ENCODE assay signal across 19 cellular contexts in genomic region chr14:22285991-22286390, GRCh38.
DNase-seq lines count a peak whose midpoint lies in the region; ATAC-seq, FAIRE-seq and TF ChIP-seq lines count a peak whose summit lies in the region.
"Had no signal": no experiment of that assay in that cellular context is flagged by ENCODE, and none has a peak within 500 bp of the region (broad histone marks: within the 10 kb centered on the region; RNA-seq: fewer than 3 reads in every experiment).

No MANE protein-coding gene starts in this region.

- H2BK20ac ChIP-seq in H1 (ENCODE audit: low read length), result no peak overlapping the region

- H2BK120ac ChIP-seq in H1 (replicated peaks; ENCODE audit: low read depth, low read length), result no peak overlapping the region

- H2BK5ac ChIP-seq in H1 (ENCODE audit: low read depth, low read length), result no peak overlapping the region

- no peak overlapping the region for H4K5ac ChIP-seq in H1 (ENCODE audit: insufficient read length, low read depth, low read length)

- H3K9me3 ChIP-seq in H1 (ENCODE audit: insufficient read depth in 2 of 2, low read depth in 1 of 2, low read length in 1 of 2), result no peaks in the 10 kb centered on the region
- H3K9me3 ChIP-seq: BE2C, HAP-1 had no signal

- no peak overlapping the region for H3K27ac ChIP-seq in GM23338 (ENCODE audit: low read depth)
- no peak overlapping the region for H3K27ac ChIP-seq in H1 (ENCODE audit: low read depth, low read length)

- POLR2A ChIA-PET in H1 (lab: Charles Lee; ENCODE audit: partially characterized antibody), result interaction anchor here (1.4 kb wide), 1 partner anchor 13 kb away, joined by 3 read pairs; no protein-coding TSS in a partner anchor

- H3K9me2 ChIP-seq in GM23338 (ENCODE audit: insufficient read depth), result peaks cover 7% of the 10 kb centered on the region; the same call in 1 of the 2 replicates

- no peak overlapping the region for H4K91ac ChIP-seq in H1 (replicated peaks; ENCODE audit: insufficient read length, low read length)

- H3K56ac ChIP-seq in H1 (replicated peaks; ENCODE audit: insufficient read length, low read depth, low read length), result no peak overlapping the region

- H2BK12ac ChIP-seq in H1 (ENCODE audit: low read depth, low read length), result no peak overlapping the region; the same call in 1 of the 2 replicates

- no peak overlapping the region for H3K23ac ChIP-seq in H1 (ENCODE audit: insufficient read length)

- H3K36me3 Mint-ChIP-seq in GM23338 (ENCODE audit: low read depth), result no peaks in the 10 kb centered on the region
- H3K36me3 Mint-ChIP-seq: CD4-positive, CD25-positive, alpha-beta regulatory T cell; CD8-positive, alpha-beta memory T cell had no signal

- H3K9me3 Mint-ChIP-seq in GM23338, result no peaks in the 10 kb centered on the region
- H3K9me3 Mint-ChIP-seq: CD4-positive, CD25-positive, alpha-beta regulatory T cell; CD8-positive, alpha-beta memory T cell had no signal

- H3K18ac ChIP-seq in H1 (ENCODE audit: extremely low read depth, low read length), result no peak overlapping the region

- ATAC-seq in GM23338 (no peak), GM21526 (IDR thresholded peaks at IDR 0.05; ENCODE audit: low FRiP score, unreplicated experiment) (no peak)
- ATAC-seq: K562 had no signal

- CTCF ChIA-PET in H1 (lab: Charles Lee; ENCODE audit: partially characterized antibody), result interaction anchor here (1.2 kb wide), 1 partner anchor 9 kb away, joined by 3 read pairs; no protein-coding TSS in a partner anchor

- no peak overlapping the region for H3K4me3 ChIP-seq in GM23338
- no peak overlapping the region for H3K4me3 ChIP-seq in H1 (ENCODE audit: extremely low read depth in 1 of 4, insufficient read depth in 2 of 4, low read depth in 3 of 4, low read length in 4 of 4)
- H3K4me3 ChIP-seq: HAP-1, K562 had no signal

- no peak overlapping the region for H3K4me2 ChIP-seq in GM23338
- no peak overlapping the region for H3K4me2 ChIP-seq in H1 (ENCODE audit: insufficient read depth in 1 of 2, low read depth in 2 of 2, low read length in 2 of 2)

- peaks cover 2% of the 10 kb centered on the region; the same call in 1 of the 2 replicates for H3K23me2 ChIP-seq in H1 (ENCODE audit: low read depth, low read length)

- H3K4ac ChIP-seq in H1 (replicated peaks; ENCODE audit: insufficient read length, low read depth, low read length), result no peak overlapping the region

- H2BK15ac ChIP-seq in H1 (ENCODE audit: low read length), result no peak overlapping the region

- TF ChIP-seq POLR2A in H1 (IDR thresholded peaks at IDR 0.05; ENCODE audit: control extremely low read depth in 1 of 2, low read depth in 2 of 2, low read length in 2 of 2), result no peak

- 91% methylated on average over 3 of the region's 3 CpGs; no CpG with 5 or more reads in 1 of the 2 experiments for WGBS in H1 (ENCODE audit: extremely low coverage in 1 of 2, insufficient coverage in 1 of 2, insufficient read length in 1 of 2, insufficient replicate concordance in 2 of 2, low coverage in 1 of 2, low lambda C conversion rate in 2 of 2, missing lambda C conversion rate in 1 of 2), 2 experiments

- no peak for DNase-seq in GM23338 (ENCODE audit: low spot score)
- no peak for DNase-seq in H1 (ENCODE audit: low read depth in 1 of 2, low spot score in 2 of 2)
- DNase-seq in frontal cortex (ENCODE audit: low spot score in 2 of 2), result no peak
- DNase-seq in cortex of kidney (lab: John Stamatoyannopoulos, UW), result no peak
- DNase-seq: ACHN; BE2C; C1 segment of cervical spinal cord; CD4-positive, CD25-positive, alpha-beta regulatory T cell; CD8-positive, alpha-beta memory T cell; COR-L47; GDM1 had no signal

- H3K27me3 ChIP-seq in GM23338 (ENCODE audit: insufficient read depth) (no peaks in the 10 kb centered on the region), H1 (replicated peaks in 1 of 4; ENCODE audit: control insufficient read depth in 3 of 4, extremely low read depth in 1 of 4, insufficient read depth in 3 of 4, low read length in 3 of 4) (no peaks in the 10 kb centered on the region)

- no peak overlapping the region for H3K9ac ChIP-seq in H1 (replicated peaks in 1 of 4; ENCODE audit: extremely low read depth in 1 of 4, low read depth in 3 of 4, low read length in 3 of 4)

- H3K4me1 Mint-ChIP-seq in GM23338, result peaks cover 17% of the 10 kb centered on the region
- H3K4me1 Mint-ChIP-seq: CD8-positive, alpha-beta memory T cell had no signal

- no peak overlapping the region for H3K4me3 Mint-ChIP-seq in GM23338
- H3K4me3 Mint-ChIP-seq: CD4-positive, CD25-positive, alpha-beta regulatory T cell; CD8-positive, alpha-beta memory T cell had no signal

- H3F3A ChIP-seq in GM23338 (replicated peaks; ENCODE audit: low read depth), result no peaks in the 10 kb centered on the region

- no peak overlapping the region for H3K27ac Mint-ChIP-seq in GM23338
- H3K27ac Mint-ChIP-seq: CD4-positive, CD25-positive, alpha-beta regulatory T cell; CD8-positive, alpha-beta memory T cell had no signal

- TF ChIP-seq CTCF in GM23338 (conservative IDR thresholded peaks at IDR 0.05; ENCODE audit: low read depth in 2 of 2) (no peak), H1 (IDR thresholded peaks at IDR 0.05; ENCODE audit: control extremely low read depth in 1 of 3, insufficient read depth in 1 of 3, low read depth in 1 of 3, low read length in 3 of 3) (no peak)

- TF ChIP-seq EP300 in Ishikawa (IDR thresholded peaks at IDR 0.05; ENCODE audit: borderline replicate concordance), result no peak
- TF ChIP-seq EP300 in H1 (IDR thresholded peaks at IDR 0.05; ENCODE audit: borderline replicate concordance in 1 of 2, low read depth in 2 of 2, low read length in 2 of 2), result no peak

- no peaks in the 10 kb centered on the region for H3K36me3 ChIP-seq in GM23338 (ENCODE audit: insufficient read depth)
- no peaks in the 10 kb centered on the region for H3K36me3 ChIP-seq in H1 (ENCODE audit: control insufficient read depth in 2 of 4, insufficient read depth in 4 of 4, low read length in 3 of 4)
- H3K36me3 ChIP-seq: BE2C, HAP-1 had no signal

- H3K79me1 ChIP-seq in H1 (ENCODE audit: low read depth, low read length), result no peaks in the 10 kb centered on the region

- no peak overlapping the region for H3K14ac ChIP-seq in H1 (ENCODE audit: insufficient read length)

- H2AK5ac ChIP-seq in H1 (ENCODE audit: low read depth, low read length), result no peak overlapping the region

- H3K79me2 ChIP-seq in GM23338 (replicated peaks; ENCODE audit: insufficient read depth), result no peaks in the 10 kb centered on the region
- no peaks in the 10 kb centered on the region for H3K79me2 ChIP-seq in H1 (ENCODE audit: control insufficient read depth in 1 of 2, insufficient read depth in 2 of 2, low read length in 2 of 2)

- peak overlapping the region; percentile 60; the same call in 1 of the 2 replicates for H2AFZ ChIP-seq in GM23338
- no peak overlapping the region for H2AFZ ChIP-seq in H1 (ENCODE audit: low read length)

- no peak for TF ChIP-seq RAD21 in Ishikawa (IDR thresholded peaks at IDR 0.05; ENCODE audit: low read depth)
- no peak for TF ChIP-seq RAD21 in H1 (IDR thresholded peaks at IDR 0.05 in 1 of 2, conservative IDR thresholded peaks at IDR 0.05 in 1 of 2; ENCODE audit: low read depth in 2 of 2, low read length in 2 of 2)

- H3K4me1 ChIP-seq in GM23338 (ENCODE audit: insufficient read depth) (0 out of 2 replicates have a peak, but pooled peaks cover 3% of the 10 kb centered on the region), H1 (replicated peaks in 1 of 4; ENCODE audit: control insufficient read depth in 3 of 4, insufficient read depth in 4 of 4, low read length in 3 of 4) (peaks cover 0 to 3% (median 0%) of the 10 kb centered on the region in 4 experiments; a peak in 1 of 7 replicates)
- H3K4me1 ChIP-seq: BE2C, HAP-1 had no signal

- H4K20me1 ChIP-seq in GM23338 (replicated peaks; ENCODE audit: insufficient read depth) (no peaks in the 10 kb centered on the region), H1 (replicated peaks in 1 of 2; ENCODE audit: control insufficient read depth in 1 of 2, insufficient read depth in 2 of 2, low read length in 2 of 2) (no peaks in the 10 kb centered on the region)

- no peak overlapping the region for H4K8ac ChIP-seq in H1 (ENCODE audit: extremely low read depth, insufficient read depth, low read length)

- peaks cover 7% of the 10 kb centered on the region for H3K27me3 Mint-ChIP-seq in GM23338 (ENCODE audit: insufficient read depth, low read depth, poor library complexity)
- H3K27me3 Mint-ChIP-seq: CD4-positive, CD25-positive, alpha-beta regulatory T cell; CD8-positive, alpha-beta memory T cell had no signal

- FAIRE-seq in H1 (lab: Jason Lieb, UNC), result no peak
- no peak for FAIRE-seq in frontal cortex (lab: Jason Lieb, UNC)
- FAIRE-seq: A204.1, D721Med, GM12892, GM18507, K562 had no signal

TF ChIP-seq in GM23338, 12 proteins besides CTCF, POLR2A, EP300 and RAD21 (continues in another document):
- no peak for TF ChIP-seq CREB1 (CRISPR knock-in tag; IDR thresholded peaks at IDR 0.05; ENCODE audit: low read depth)

TF ChIP-seq in Ishikawa, 13 proteins besides CTCF, POLR2A, EP300 and RAD21:
- TF ChIP-seq YY1 (IDR thresholded peaks at IDR 0.05; ENCODE audit: low read depth) (0 out of 2 replicates have a peak, but pooled peaks have one; percentile 21), USF1 (IDR thresholded peaks at IDR 0.05) (no peak)

TF ChIP-seq in H1, 55 proteins besides CTCF, POLR2A, EP300 and RAD21:
- TF ChIP-seq TAF1 (IDR thresholded peaks at IDR 0.05; ENCODE audit: low read depth, low read length) (no peak), YY1 (IDR thresholded peaks at IDR 0.05; ENCODE audit: low read depth, low read length) (peak; percentile 53; the same call in 1 of the 2 replicates)
